In genomic region chr12:29508949-29509348, GRCh38 we compare ENCODE assay signal across 28 cellular contexts.
"Had no signal": no experiment of that assay in that cellular context is flagged by ENCODE, and none has a peak within 500 bp of the region (broad histone marks: within the 10 kb centered on the region; RNA-seq: fewer than 3 reads in every experiment).

No MANE protein-coding gene starts in this region.

- H3K27ac ChIP-seq: adrenal gland, ascending aorta, body of pancreas, brain microvascular endothelial cell, breast epithelium, cardiac muscle cell had no signal

- H3K9me3 ChIP-seq: adrenal gland, ascending aorta, body of pancreas, breast epithelium had no signal

- H3K4me1 ChIP-seq: adrenal gland, ascending aorta, body of pancreas, breast epithelium had no signal

- H3K4me3 ChIP-seq: adrenal gland, ascending aorta, body of pancreas, breast epithelium, cardiac muscle cell had no signal

- H3K36me3 ChIP-seq: brain microvascular endothelial cell, breast epithelium, cardiac muscle cell had no signal

- DNase-seq: activated effector memory CD4-positive, alpha-beta T cell treated with anti-CD3 and anti-CD28 coated beads, Interleukin-2, amount 50 U/mL, for 16 hours; activated effector memory CD4-positive, alpha-beta T cell treated with Interleukin-2 at 50 U/mL for 16 hours; activated gamma-delta T cell; activated gamma-delta T cell treated with Interleukin-2 at 50 U/mL for 16 hours; activated naive CD4-positive, alpha-beta T cell; activated naive CD4-positive, alpha-beta T cell treated with anti-CD3 and anti-CD28 coated beads for 36 hours; activated naive CD4-positive, alpha-beta T cell treated with anti-CD3 and anti-CD28 coated beads, Interleukin-2, amount 10 ng/mL, durations not matched to agents 7 days and 5 days; activated naive CD4-positive, alpha-beta T cell treated with anti-CD3 and anti-CD28 coated beads, Interleukin-2, amount 50 U/mL, for 16 hours; activated naive CD4-positive, alpha-beta T cell treated with Interleukin-2 at 50 U/mL for 16 hours; activated naive CD8-positive, alpha-beta T cell treated with anti-CD3 and anti-CD28 coated beads for 36 hours; activated naive CD8-positive, alpha-beta T cell treated with anti-CD3 and anti-CD28 coated beads, Interleukin-2, amount 10 ng/mL, durations not matched to agents 7 days and 5 days; activated naive CD8-positive, alpha-beta T cell treated with anti-CD3 and anti-CD28 coated beads, Interleukin-2, amount 50 U/mL, for 24 hours; activated T-cell treated with anti-CD3 and anti-CD28 coated beads, Interleukin-2, amount 50 U/mL, for 4 hours; activated T-cell treated with anti-CD3 and anti-CD28 coated beads, Interleukin-2, amount 50 U/mL, for 48 hours; activated T-cell treated with anti-CD3 and anti-CD28 coated beads, Interleukin-2, amount 50 U/mL, for 72 hours; adrenal gland; amniotic stem cell; amygdala; anterior cingulate cortex; aorta; body of pancreas; brain microvascular endothelial cell; caudate nucleus; central memory CD4-positive, alpha-beta T cell; cerebellar nuclear complex had no signal
